Comparison of ENCODE assay signal across 2 cellular contexts in the genomic region with DNA sequence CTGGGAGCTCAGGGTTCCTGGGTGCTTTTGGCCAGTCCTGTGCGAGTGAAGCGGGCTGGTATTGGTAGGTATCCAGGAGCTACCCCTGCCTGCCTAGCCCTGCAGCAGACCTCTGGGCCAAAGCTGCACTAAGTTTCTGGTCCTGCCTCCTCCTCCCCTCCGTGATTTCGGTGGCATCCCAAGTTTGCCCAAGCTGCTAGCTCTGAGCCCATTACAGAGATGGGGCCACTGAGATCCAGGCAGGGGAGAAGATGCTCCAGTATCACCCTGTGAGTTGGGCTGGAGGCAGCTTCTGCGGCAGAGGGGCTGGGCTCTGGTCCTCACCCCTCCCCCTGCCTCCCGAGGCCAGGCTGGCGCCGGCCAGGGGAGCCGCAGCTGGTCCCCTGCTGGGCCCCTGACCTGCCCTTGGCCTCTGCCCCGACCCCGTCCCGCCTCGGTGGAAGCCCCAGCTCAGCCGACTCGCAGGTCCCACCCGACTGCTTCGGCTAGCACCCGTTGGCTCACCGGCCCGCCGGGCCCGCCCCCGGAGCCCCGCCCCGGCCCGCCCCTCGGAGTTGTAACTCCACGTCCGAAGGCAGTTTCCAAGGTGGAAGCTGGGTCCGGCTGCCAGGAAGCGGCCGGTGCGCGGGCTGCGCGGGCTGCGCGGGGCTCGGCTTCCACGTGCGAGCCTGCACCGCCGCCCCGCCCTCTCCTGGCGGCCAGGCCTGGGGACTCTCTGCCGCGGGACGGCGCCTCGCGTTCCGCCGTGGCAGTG.
TF ChIP-seq lines count a peak whose summit lies in the region.

A gene with protein sequence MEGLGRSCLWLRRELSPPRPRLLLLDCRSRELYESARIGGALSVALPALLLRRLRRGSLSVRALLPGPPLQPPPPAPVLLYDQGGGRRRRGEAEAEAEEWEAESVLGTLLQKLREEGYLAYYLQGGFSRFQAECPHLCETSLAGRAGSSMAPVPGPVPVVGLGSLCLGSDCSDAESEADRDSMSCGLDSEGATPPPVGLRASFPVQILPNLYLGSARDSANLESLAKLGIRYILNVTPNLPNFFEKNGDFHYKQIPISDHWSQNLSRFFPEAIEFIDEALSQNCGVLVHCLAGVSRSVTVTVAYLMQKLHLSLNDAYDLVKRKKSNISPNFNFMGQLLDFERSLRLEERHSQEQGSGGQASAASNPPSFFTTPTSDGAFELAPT (plus strand): TSS at position 584 of the 754 bp plus-strand sequence. CDS start 751 bp downstream, outside the sequence.

TF ChIP-seq in HEK293T, 16 proteins besides CTCF, POLR2A, EP300 and RAD21 (continued from another document):
- TF ChIP-seq L3MBTL2 (conservative IDR thresholded peaks at IDR 0.05) (no peak), BHLHE40 (IDR thresholded peaks at IDR 0.05; ENCODE audit: borderline replicate concordance) (no peak), SP1 (IDR thresholded peaks at IDR 0.05) (no peak), NFRKB (IDR thresholded peaks at IDR 0.05) (no peak), TARDBP (IDR thresholded peaks at IDR 0.05) (no peak), FOXK2 (IDR thresholded peaks at IDR 0.05) (no peak), FOXA1 (IDR thresholded peaks at IDR 0.05) (no peak), LEF1 (IDR thresholded peaks at IDR 0.05; ENCODE audit: borderline replicate concordance) (no peak), SUZ12 (IDR thresholded peaks at IDR 0.05) (no peak), FOXM1 (IDR thresholded peaks at IDR 0.05; ENCODE audit: borderline replicate concordance) (no peak), HDGF (IDR thresholded peaks at IDR 0.05; ENCODE audit: borderline replicate concordance) (no peak), ARNT (IDR thresholded peaks at IDR 0.05) (no peak)

TF ChIP-seq in K562, 482 proteins besides CTCF, POLR2A, EP300 and RAD21 (continued from another document and continues in another):
- no peak for TF ChIP-seq MAZ (CRISPR knock-in tag; conservative IDR thresholded peaks at IDR 0.05 in 1 of 2, IDR thresholded peaks at IDR 0.05 in 1 of 2)
- TF ChIP-seq KLF16 (IDR thresholded peaks at IDR 0.05), result no peak
- TF ChIP-seq, protein P1, sequence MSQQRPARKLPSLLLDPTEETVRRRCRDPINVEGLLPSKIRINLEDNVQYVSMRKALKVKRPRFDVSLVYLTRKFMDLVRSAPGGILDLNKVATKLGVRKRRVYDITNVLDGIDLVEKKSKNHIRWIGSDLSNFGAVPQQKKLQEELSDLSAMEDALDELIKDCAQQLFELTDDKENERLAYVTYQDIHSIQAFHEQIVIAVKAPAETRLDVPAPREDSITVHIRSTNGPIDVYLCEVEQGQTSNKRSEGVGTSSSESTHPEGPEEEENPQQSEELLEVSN (IDR thresholded peaks at IDR 0.05; ENCODE audit: borderline replicate concordance in 1 of 2, extremely low read depth in 1 of 2, insufficient read depth in 1 of 2, insufficient read length in 1 of 2, low read depth in 1 of 2, low read length in 1 of 2, poor library complexity in 1 of 2, severe bottlenecking in 1 of 2), result peak; percentile 77 to 97
- TF ChIP-seq YBX1 (IDR thresholded peaks at IDR 0.05), result no peak
- no peak for TF ChIP-seq ZFP30 (CRISPR knock-in tag; IDR thresholded peaks at IDR 0.05; ENCODE audit: borderline replicate concordance)
- no peak for TF ChIP-seq NFRKB (IDR thresholded peaks at IDR 0.05; ENCODE audit: low read depth)
- TF ChIP-seq, protein P2, sequence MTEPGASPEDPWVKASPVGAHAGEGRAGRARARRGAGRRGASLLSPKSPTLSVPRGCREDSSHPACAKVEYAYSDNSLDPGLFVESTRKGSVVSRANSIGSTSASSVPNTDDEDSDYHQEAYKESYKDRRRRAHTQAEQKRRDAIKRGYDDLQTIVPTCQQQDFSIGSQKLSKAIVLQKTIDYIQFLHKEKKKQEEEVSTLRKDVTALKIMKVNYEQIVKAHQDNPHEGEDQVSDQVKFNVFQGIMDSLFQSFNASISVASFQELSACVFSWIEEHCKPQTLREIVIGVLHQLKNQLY (CRISPR knock-in tag; conservative IDR thresholded peaks at IDR 0.05), result no peak
- no peak for TF ChIP-seq ZNF121 (CRISPR knock-in tag; conservative IDR thresholded peaks at IDR 0.05)
- no peak for TF ChIP-seq CEBPB (tag; IDR thresholded peaks at IDR 0.05)
- TF ChIP-seq BMI1 (IDR thresholded peaks at IDR 0.05; ENCODE audit: low read length), result no peak
- TF ChIP-seq MCM2 (IDR thresholded peaks at IDR 0.05; ENCODE audit: low read depth), result no peak
- no peak for TF ChIP-seq ZNF766 (CRISPR knock-in tag; conservative IDR thresholded peaks at IDR 0.05)
- no peak for TF ChIP-seq POLR3G (IDR thresholded peaks at IDR 0.05; ENCODE audit: extremely low read depth, insufficient read length, insufficient replicate concordance)
- TF ChIP-seq HNRNPLL (IDR thresholded peaks at IDR 0.05; ENCODE audit: low read depth, low read length, poor library complexity, severe bottlenecking), result peak; percentile 66
- TF ChIP-seq, protein P3, sequence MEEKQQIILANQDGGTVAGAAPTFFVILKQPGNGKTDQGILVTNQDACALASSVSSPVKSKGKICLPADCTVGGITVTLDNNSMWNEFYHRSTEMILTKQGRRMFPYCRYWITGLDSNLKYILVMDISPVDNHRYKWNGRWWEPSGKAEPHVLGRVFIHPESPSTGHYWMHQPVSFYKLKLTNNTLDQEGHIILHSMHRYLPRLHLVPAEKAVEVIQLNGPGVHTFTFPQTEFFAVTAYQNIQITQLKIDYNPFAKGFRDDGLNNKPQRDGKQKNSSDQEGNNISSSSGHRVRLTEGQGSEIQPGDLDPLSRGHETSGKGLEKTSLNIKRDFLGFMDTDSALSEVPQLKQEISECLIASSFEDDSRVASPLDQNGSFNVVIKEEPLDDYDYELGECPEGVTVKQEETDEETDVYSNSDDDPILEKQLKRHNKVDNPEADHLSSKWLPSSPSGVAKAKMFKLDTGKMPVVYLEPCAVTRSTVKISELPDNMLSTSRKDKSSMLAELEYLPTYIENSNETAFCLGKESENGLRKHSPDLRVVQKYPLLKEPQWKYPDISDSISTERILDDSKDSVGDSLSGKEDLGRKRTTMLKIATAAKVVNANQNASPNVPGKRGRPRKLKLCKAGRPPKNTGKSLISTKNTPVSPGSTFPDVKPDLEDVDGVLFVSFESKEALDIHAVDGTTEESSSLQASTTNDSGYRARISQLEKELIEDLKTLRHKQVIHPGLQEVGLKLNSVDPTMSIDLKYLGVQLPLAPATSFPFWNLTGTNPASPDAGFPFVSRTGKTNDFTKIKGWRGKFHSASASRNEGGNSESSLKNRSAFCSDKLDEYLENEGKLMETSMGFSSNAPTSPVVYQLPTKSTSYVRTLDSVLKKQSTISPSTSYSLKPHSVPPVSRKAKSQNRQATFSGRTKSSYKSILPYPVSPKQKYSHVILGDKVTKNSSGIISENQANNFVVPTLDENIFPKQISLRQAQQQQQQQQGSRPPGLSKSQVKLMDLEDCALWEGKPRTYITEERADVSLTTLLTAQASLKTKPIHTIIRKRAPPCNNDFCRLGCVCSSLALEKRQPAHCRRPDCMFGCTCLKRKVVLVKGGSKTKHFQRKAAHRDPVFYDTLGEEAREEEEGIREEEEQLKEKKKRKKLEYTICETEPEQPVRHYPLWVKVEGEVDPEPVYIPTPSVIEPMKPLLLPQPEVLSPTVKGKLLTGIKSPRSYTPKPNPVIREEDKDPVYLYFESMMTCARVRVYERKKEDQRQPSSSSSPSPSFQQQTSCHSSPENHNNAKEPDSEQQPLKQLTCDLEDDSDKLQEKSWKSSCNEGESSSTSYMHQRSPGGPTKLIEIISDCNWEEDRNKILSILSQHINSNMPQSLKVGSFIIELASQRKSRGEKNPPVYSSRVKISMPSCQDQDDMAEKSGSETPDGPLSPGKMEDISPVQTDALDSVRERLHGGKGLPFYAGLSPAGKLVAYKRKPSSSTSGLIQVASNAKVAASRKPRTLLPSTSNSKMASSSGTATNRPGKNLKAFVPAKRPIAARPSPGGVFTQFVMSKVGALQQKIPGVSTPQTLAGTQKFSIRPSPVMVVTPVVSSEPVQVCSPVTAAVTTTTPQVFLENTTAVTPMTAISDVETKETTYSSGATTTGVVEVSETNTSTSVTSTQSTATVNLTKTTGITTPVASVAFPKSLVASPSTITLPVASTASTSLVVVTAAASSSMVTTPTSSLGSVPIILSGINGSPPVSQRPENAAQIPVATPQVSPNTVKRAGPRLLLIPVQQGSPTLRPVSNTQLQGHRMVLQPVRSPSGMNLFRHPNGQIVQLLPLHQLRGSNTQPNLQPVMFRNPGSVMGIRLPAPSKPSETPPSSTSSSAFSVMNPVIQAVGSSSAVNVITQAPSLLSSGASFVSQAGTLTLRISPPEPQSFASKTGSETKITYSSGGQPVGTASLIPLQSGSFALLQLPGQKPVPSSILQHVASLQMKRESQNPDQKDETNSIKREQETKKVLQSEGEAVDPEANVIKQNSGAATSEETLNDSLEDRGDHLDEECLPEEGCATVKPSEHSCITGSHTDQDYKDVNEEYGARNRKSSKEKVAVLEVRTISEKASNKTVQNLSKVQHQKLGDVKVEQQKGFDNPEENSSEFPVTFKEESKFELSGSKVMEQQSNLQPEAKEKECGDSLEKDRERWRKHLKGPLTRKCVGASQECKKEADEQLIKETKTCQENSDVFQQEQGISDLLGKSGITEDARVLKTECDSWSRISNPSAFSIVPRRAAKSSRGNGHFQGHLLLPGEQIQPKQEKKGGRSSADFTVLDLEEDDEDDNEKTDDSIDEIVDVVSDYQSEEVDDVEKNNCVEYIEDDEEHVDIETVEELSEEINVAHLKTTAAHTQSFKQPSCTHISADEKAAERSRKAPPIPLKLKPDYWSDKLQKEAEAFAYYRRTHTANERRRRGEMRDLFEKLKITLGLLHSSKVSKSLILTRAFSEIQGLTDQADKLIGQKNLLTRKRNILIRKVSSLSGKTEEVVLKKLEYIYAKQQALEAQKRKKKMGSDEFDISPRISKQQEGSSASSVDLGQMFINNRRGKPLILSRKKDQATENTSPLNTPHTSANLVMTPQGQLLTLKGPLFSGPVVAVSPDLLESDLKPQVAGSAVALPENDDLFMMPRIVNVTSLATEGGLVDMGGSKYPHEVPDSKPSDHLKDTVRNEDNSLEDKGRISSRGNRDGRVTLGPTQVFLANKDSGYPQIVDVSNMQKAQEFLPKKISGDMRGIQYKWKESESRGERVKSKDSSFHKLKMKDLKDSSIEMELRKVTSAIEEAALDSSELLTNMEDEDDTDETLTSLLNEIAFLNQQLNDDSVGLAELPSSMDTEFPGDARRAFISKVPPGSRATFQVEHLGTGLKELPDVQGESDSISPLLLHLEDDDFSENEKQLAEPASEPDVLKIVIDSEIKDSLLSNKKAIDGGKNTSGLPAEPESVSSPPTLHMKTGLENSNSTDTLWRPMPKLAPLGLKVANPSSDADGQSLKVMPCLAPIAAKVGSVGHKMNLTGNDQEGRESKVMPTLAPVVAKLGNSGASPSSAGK (IDR thresholded peaks at IDR 0.05), result no peak
- TF ChIP-seq, protein P4, sequence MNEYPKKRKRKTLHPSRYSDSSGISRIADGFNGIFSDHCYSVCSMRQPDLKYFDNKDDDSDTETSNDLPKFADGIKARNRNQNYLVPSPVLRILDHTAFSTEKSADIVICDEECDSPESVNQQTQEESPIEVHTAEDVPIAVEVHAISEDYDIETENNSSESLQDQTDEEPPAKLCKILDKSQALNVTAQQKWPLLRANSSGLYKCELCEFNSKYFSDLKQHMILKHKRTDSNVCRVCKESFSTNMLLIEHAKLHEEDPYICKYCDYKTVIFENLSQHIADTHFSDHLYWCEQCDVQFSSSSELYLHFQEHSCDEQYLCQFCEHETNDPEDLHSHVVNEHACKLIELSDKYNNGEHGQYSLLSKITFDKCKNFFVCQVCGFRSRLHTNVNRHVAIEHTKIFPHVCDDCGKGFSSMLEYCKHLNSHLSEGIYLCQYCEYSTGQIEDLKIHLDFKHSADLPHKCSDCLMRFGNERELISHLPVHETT (CRISPR knock-in tag; conservative IDR thresholded peaks at IDR 0.05 in 1 of 2, IDR thresholded peaks at IDR 0.05 in 1 of 2), result no peak
- no peak for TF ChIP-seq ZFP36 (IDR thresholded peaks at IDR 0.05; ENCODE audit: low read depth, low read length, partially characterized antibody)
- TF ChIP-seq ZNF354B (CRISPR knock-in tag; IDR thresholded peaks at IDR 0.05), result no peak
- no peak for TF ChIP-seq BRCA1 (IDR thresholded peaks at IDR 0.05)
- TF ChIP-seq BRCA1 (CRISPR knock-in tag; IDR thresholded peaks at IDR 0.05), result no peak
- TF ChIP-seq RBM17 (IDR thresholded peaks at IDR 0.05; ENCODE audit: borderline replicate concordance, low read depth, low read length), result no peak
- no peak for TF ChIP-seq PCBP2 (IDR thresholded peaks at IDR 0.05; ENCODE audit: low read depth, low read length, poor library complexity, severe bottlenecking)
- TF ChIP-seq, protein P5, sequence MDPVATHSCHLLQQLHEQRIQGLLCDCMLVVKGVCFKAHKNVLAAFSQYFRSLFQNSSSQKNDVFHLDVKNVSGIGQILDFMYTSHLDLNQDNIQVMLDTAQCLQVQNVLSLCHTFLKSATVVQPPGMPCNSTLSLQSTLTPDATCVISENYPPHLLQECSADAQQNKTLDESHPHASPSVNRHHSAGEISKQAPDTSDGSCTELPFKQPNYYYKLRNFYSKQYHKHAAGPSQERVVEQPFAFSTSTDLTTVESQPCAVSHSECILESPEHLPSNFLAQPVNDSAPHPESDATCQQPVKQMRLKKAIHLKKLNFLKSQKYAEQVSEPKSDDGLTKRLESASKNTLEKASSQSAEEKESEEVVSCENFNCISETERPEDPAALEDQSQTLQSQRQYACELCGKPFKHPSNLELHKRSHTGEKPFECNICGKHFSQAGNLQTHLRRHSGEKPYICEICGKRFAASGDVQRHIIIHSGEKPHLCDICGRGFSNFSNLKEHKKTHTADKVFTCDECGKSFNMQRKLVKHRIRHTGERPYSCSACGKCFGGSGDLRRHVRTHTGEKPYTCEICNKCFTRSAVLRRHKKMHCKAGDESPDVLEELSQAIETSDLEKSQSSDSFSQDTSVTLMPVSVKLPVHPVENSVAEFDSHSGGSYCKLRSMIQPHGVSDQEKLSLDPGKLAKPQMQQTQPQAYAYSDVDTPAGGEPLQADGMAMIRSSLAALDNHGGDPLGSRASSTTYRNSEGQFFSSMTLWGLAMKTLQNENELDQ (CRISPR knock-in tag; IDR thresholded peaks at IDR 0.05; ENCODE audit: borderline replicate concordance), result no peak
- TF ChIP-seq, protein P6, sequence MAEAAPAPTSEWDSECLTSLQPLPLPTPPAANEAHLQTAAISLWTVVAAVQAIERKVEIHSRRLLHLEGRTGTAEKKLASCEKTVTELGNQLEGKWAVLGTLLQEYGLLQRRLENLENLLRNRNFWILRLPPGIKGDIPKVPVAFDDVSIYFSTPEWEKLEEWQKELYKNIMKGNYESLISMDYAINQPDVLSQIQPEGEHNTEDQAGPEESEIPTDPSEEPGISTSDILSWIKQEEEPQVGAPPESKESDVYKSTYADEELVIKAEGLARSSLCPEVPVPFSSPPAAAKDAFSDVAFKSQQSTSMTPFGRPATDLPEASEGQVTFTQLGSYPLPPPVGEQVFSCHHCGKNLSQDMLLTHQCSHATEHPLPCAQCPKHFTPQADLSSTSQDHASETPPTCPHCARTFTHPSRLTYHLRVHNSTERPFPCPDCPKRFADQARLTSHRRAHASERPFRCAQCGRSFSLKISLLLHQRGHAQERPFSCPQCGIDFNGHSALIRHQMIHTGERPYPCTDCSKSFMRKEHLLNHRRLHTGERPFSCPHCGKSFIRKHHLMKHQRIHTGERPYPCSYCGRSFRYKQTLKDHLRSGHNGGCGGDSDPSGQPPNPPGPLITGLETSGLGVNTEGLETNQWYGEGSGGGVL (CRISPR knock-in tag; IDR thresholded peaks at IDR 0.05), result no peak
- TF ChIP-seq, protein P7, sequence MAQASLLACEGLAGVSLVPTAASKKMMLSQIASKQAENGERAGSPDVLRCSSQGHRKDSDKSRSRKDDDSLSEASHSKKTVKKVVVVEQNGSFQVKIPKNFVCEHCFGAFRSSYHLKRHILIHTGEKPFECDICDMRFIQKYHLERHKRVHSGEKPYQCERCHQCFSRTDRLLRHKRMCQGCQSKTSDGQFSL (CRISPR knock-in tag; IDR thresholded peaks at IDR 0.05), result no peak
- TF ChIP-seq, protein P7 (tag; IDR thresholded peaks at IDR 0.05), result no peak
